11 cellular contexts compared by ENCODE assay signal in genomic region chr17:41737680-41738023, GRCh38. TPM values are rescaled to one million over a fixed set of nuclear protein-coding genes. Genes with fewer than 3 reads are reported as not detected.
DNase-seq lines count a peak whose midpoint lies in the region; ATAC-seq and TF ChIP-seq lines count a peak whose summit lies in the region.
"Had no signal": no experiment of that assay in that cellular context is flagged by ENCODE, and none has a peak within 500 bp of the region (broad histone marks: within the 10 kb centered on the region; RNA-seq: fewer than 3 reads in every experiment).

No MANE protein-coding gene starts in this region.

- peaks cover 29% of the 10 kb centered on the region for H3K4me1 Mint-ChIP-seq in stimulated activated naive CD8-positive, alpha-beta T cell treated with anti-CD3 and anti-CD28 coated beads, Interleukin-15, amount 100 ng/mL, for 72 hours
- H3K4me1 Mint-ChIP-seq in endodermal cell (peaks cover 9% of the 10 kb centered on the region), osteocyte (ENCODE audit: unreplicated experiment) (peaks cover 4% of the 10 kb centered on the region)
- H3K4me1 Mint-ChIP-seq in stimulated activated memory B cell treated with anti-CD40 and anti-IgM and Interleukin-4, amounts not matched to agents 10 μg/mL and 1 μg/mL and 100 μg/mL, for 72 hours, result peaks cover 21% of the 10 kb centered on the region

- 10 to 50% methylated on average over 2 to 5 of the region's 5 CpGs for WGBS in endodermal cell (ENCODE audit: insufficient coverage in 1 of 2, insufficient read length in 1 of 2), 2 experiments

- TF ChIP-seq CTCF in OCI-LY3 (IDR thresholded peaks at IDR 0.05; ENCODE audit: low read depth, low read length) (no peak), endodermal cell (conservative IDR thresholded peaks at IDR 0.05) (no peak), osteocyte (IDR thresholded peaks at IDR 0.05) (no peak)

- peak; percentile 14 for ATAC-seq in stimulated activated naive CD8-positive, alpha-beta T cell treated with anti-CD3 and anti-CD28 coated beads, Interleukin-15, amount 100 ng/mL, for 72 hours
- no peak for ATAC-seq in stimulated activated naive CD8-positive, alpha-beta T cell treated with anti-CD3 and anti-CD28 coated beads, Interleukin-15, Interleukin-2, amounts not matched to agents 100 U/mL and 50 U/mL, for 24 hours
- ATAC-seq in stimulated activated memory B cell treated with anti-CD40 and anti-IgM and Interleukin-4, amounts not matched to agents 10 μg/mL and 1 μg/mL and 100 μg/mL, for 72 hours, result no peak

- H3K4me3 ChIP-seq in OCI-LY3 (ENCODE audit: low read length) (no peak overlapping the region), endodermal cell (ENCODE audit: low read length) (no peak overlapping the region)
- H3K4me3 ChIP-seq in effector memory CD4-positive, alpha-beta T cell (ENCODE audit: insufficient read depth, low read depth, low read length, poor library complexity, severe bottlenecking), result no peak overlapping the region
- H3K4me3 ChIP-seq: esophagus squamous epithelium had no signal

- H3K9me3 ChIP-seq in OCI-LY3 (ENCODE audit: insufficient read depth, low read length), result no peaks in the 10 kb centered on the region
- no peaks in the 10 kb centered on the region for H3K9me3 ChIP-seq in endodermal cell (ENCODE audit: control insufficient read depth, low read length)
- no peaks in the 10 kb centered on the region for H3K9me3 ChIP-seq in effector memory CD4-positive, alpha-beta T cell (ENCODE audit: control insufficient read depth, low read length)
- H3K9me3 ChIP-seq: esophagus squamous epithelium had no signal

- H3K36me3 ChIP-seq in OCI-LY3 (replicated peaks; ENCODE audit: low read depth, low read length) (no peaks in the 10 kb centered on the region), endodermal cell (ENCODE audit: control insufficient read depth, insufficient read depth, low read length) (no peaks in the 10 kb centered on the region)
- no peaks in the 10 kb centered on the region for H3K36me3 ChIP-seq in effector memory CD4-positive, alpha-beta T cell (ENCODE audit: control insufficient read depth, insufficient read depth, low read length)
- H3K36me3 ChIP-seq: esophagus squamous epithelium had no signal

- no peak overlapping the region for H3K4me3 Mint-ChIP-seq in stimulated activated naive CD8-positive, alpha-beta T cell treated with anti-CD3 and anti-CD28 coated beads, Interleukin-15, amount 100 ng/mL, for 72 hours
- H3K4me3 Mint-ChIP-seq in endodermal cell, result no peak overlapping the region
- no peak overlapping the region for H3K4me3 Mint-ChIP-seq in stimulated activated memory B cell treated with anti-CD40 and anti-IgM and Interleukin-4, amounts not matched to agents 10 μg/mL and 1 μg/mL and 100 μg/mL, for 72 hours
- no peak overlapping the region for H3K4me3 Mint-ChIP-seq in osteocyte (ENCODE audit: unreplicated experiment)
- H3K4me3 Mint-ChIP-seq: activated naive CD8-positive, alpha-beta T cell treated with anti-CD3 and anti-CD28 coated beads for 36 hours had no signal

- H2AFZ ChIP-seq in OCI-LY3 (ENCODE audit: low read depth, low read length), result 0 out of 2 replicates have a peak overlapping the region, but pooled peaks have one; percentile 39

- DNase-seq in stimulated activated naive CD8-positive, alpha-beta T cell treated with anti-CD3 and anti-CD28 coated beads, Interleukin-15, amount 100 ng/mL, for 72 hours, result no peak
- DNase-seq in stimulated activated naive CD8-positive, alpha-beta T cell treated with anti-CD3 and anti-CD28 coated beads, Interleukin-15, Interleukin-2, amounts not matched to agents 100 U/mL and 50 U/mL, for 24 hours, result no peak
- DNase-seq in endodermal cell (peak; percentile 55), osteocyte (ENCODE audit: extremely low spot score, unreplicated experiment) (no peak)
- DNase-seq in effector memory CD4-positive, alpha-beta T cell, result no peak
- DNase-seq: esophagus squamous epithelium had no signal

- H3K9ac ChIP-seq in OCI-LY3 (ENCODE audit: low read length) (no peak overlapping the region), endodermal cell (ENCODE audit: extremely low read depth, low read length, poor library complexity, severe bottlenecking) (no peak overlapping the region)

- no peak overlapping the region for H3K27ac ChIP-seq in OCI-LY3 (ENCODE audit: low read length)
- no peak overlapping the region for H3K27ac ChIP-seq in endodermal cell (ENCODE audit: low read depth, low read length)
- H3K27ac ChIP-seq in effector memory CD4-positive, alpha-beta T cell (ENCODE audit: insufficient read depth, low read length, poor library complexity, severe bottlenecking), result no peak overlapping the region

- peaks cover 53% of the 10 kb centered on the region for H3K27me3 Mint-ChIP-seq in stimulated activated naive CD8-positive, alpha-beta T cell treated with anti-CD3 and anti-CD28 coated beads, Interleukin-15, amount 100 ng/mL, for 72 hours
- H3K27me3 Mint-ChIP-seq in endodermal cell (ENCODE audit: insufficient read depth) (peaks cover 53% of the 10 kb centered on the region), osteocyte (ENCODE audit: unreplicated experiment) (peaks cover 31% of the 10 kb centered on the region)
- H3K27me3 Mint-ChIP-seq in stimulated activated memory B cell treated with anti-CD40 and anti-IgM and Interleukin-4, amounts not matched to agents 10 μg/mL and 1 μg/mL and 100 μg/mL, for 72 hours, result peaks cover 53% of the 10 kb centered on the region

- H3K4me2 ChIP-seq in OCI-LY3 (ENCODE audit: low read length), result no peak overlapping the region

- H3K36me3 Mint-ChIP-seq in endodermal cell (ENCODE audit: low read depth) (no peaks in the 10 kb centered on the region), osteocyte (ENCODE audit: unreplicated experiment) (no peaks in the 10 kb centered on the region)
- no peaks in the 10 kb centered on the region for H3K36me3 Mint-ChIP-seq in stimulated activated memory B cell treated with anti-CD40 and anti-IgM and Interleukin-4, amounts not matched to agents 10 μg/mL and 1 μg/mL and 100 μg/mL, for 72 hours
- H3K36me3 Mint-ChIP-seq: activated naive CD8-positive, alpha-beta T cell treated with anti-CD3 and anti-CD28 coated beads for 36 hours had no signal

- no peaks in the 10 kb centered on the region for H4K20me1 ChIP-seq in OCI-LY3 (ENCODE audit: insufficient read depth, low read length)

- H3K27me3 ChIP-seq in OCI-LY3 (ENCODE audit: low read depth, low read length), result peaks cover 4% of the 10 kb centered on the region
- peaks cover 48% of the 10 kb centered on the region for H3K27me3 ChIP-seq in endodermal cell (ENCODE audit: control insufficient read depth, insufficient read depth, low read length, poor library complexity, severe bottlenecking)
- H3K27me3 ChIP-seq in effector memory CD4-positive, alpha-beta T cell (replicated peaks; ENCODE audit: control insufficient read depth, insufficient read depth, low read length, poor library complexity, severe bottlenecking), result peaks cover 28% of the 10 kb centered on the region

- no peak overlapping the region for H3K27ac Mint-ChIP-seq in stimulated activated naive CD8-positive, alpha-beta T cell treated with anti-CD3 and anti-CD28 coated beads, Interleukin-15, amount 100 ng/mL, for 72 hours
- H3K27ac Mint-ChIP-seq in endodermal cell, result no peak overlapping the region
- no peak overlapping the region for H3K27ac Mint-ChIP-seq in stimulated activated memory B cell treated with anti-CD40 and anti-IgM and Interleukin-4, amounts not matched to agents 10 μg/mL and 1 μg/mL and 100 μg/mL, for 72 hours
- H3K27ac Mint-ChIP-seq in osteocyte (ENCODE audit: unreplicated experiment), result no peak overlapping the region
- H3K27ac Mint-ChIP-seq: activated naive CD8-positive, alpha-beta T cell treated with anti-CD3 and anti-CD28 coated beads for 36 hours had no signal

- H3K4me1 ChIP-seq in OCI-LY3 (ENCODE audit: low read length), result peaks cover 7% of the 10 kb centered on the region
- H3K4me1 ChIP-seq in endodermal cell (ENCODE audit: control insufficient read depth, insufficient read depth, low read length), result no peaks in the 10 kb centered on the region
- peaks cover 10% of the 10 kb centered on the region for H3K4me1 ChIP-seq in effector memory CD4-positive, alpha-beta T cell (ENCODE audit: control insufficient read depth, insufficient read depth, low read length, poor library complexity, severe bottlenecking)

- H3K79me2 ChIP-seq in OCI-LY3 (ENCODE audit: low read length), result no peaks in the 10 kb centered on the region

- no peaks in the 10 kb centered on the region for H3K9me3 Mint-ChIP-seq in stimulated activated naive CD8-positive, alpha-beta T cell treated with anti-CD3 and anti-CD28 coated beads, Interleukin-15, amount 100 ng/mL, for 72 hours
- no peaks in the 10 kb centered on the region for H3K9me3 Mint-ChIP-seq in endodermal cell
- no peaks in the 10 kb centered on the region for H3K9me3 Mint-ChIP-seq in stimulated activated memory B cell treated with anti-CD40 and anti-IgM and Interleukin-4, amounts not matched to agents 10 μg/mL and 1 μg/mL and 100 μg/mL, for 72 hours
- no peaks in the 10 kb centered on the region for H3K9me3 Mint-ChIP-seq in osteocyte (ENCODE audit: unreplicated experiment)
- H3K9me3 Mint-ChIP-seq: activated naive CD8-positive, alpha-beta T cell treated with anti-CD3 and anti-CD28 coated beads for 36 hours had no signal

RNA-seq across cellular contexts. Expression of gene HAP1, which starts 3.2 kb away (rescaled TPM):
- total RNA-seq in endodermal cell, result 1 to 10 TPM; 1.7 TPM
- 0.82 TPM for polyA plus RNA-seq in endodermal cell (2013, experiment 1 of 2)
- 0.66 TPM for polyA plus RNA-seq in endodermal cell (2013, experiment 2 of 2)
- total RNA-seq in osteocyte, result 0.11 and 0.24 TPM in 2 replicates

RNA-seq across cellular contexts. Expression of gene GAST, which starts 25.5 kb away (rescaled TPM):
- total RNA-seq in endodermal cell, result not detected
- not detected for polyA plus RNA-seq in endodermal cell (2013, experiment 1 of 2)
- polyA plus RNA-seq in endodermal cell (2013, experiment 2 of 2), result not detected
- total RNA-seq in osteocyte, result not detected in 2 replicates
- total RNA-seq: activated naive CD8-positive, alpha-beta T cell treated with anti-CD3 and anti-CD28 coated beads for 36 hours; esophagus squamous epithelium; H7; liver had no signal
- polyA plus RNA-seq: liver had no signal

RNA-seq across cellular contexts. Expression of gene JUP, which starts 48.9 kb away (rescaled TPM):
- 100 to 1,000 TPM; 112 to 167 TPM for total RNA-seq in endodermal cell
- 71.5 TPM for polyA plus RNA-seq in endodermal cell (2013, experiment 1 of 2)
- 69.3 TPM for polyA plus RNA-seq in endodermal cell (2013, experiment 2 of 2)
- total RNA-seq in osteocyte, result 79.8 and 92.6 TPM in 2 replicates

RNA-seq across cellular contexts. Expression of gene EIF1, which starts 49.0 kb away (rescaled TPM):
- total RNA-seq in endodermal cell (100 to 1,000 TPM; 526 to 573 TPM), osteocyte (1,019 and 1,057 TPM in 2 replicates)
- 718 TPM for polyA plus RNA-seq in endodermal cell (2013, experiment 1 of 2)
- polyA plus RNA-seq in endodermal cell (2013, experiment 2 of 2), result 619 TPM
